ENCODE assay signal across 1 cellular context in the genomic region with DNA sequence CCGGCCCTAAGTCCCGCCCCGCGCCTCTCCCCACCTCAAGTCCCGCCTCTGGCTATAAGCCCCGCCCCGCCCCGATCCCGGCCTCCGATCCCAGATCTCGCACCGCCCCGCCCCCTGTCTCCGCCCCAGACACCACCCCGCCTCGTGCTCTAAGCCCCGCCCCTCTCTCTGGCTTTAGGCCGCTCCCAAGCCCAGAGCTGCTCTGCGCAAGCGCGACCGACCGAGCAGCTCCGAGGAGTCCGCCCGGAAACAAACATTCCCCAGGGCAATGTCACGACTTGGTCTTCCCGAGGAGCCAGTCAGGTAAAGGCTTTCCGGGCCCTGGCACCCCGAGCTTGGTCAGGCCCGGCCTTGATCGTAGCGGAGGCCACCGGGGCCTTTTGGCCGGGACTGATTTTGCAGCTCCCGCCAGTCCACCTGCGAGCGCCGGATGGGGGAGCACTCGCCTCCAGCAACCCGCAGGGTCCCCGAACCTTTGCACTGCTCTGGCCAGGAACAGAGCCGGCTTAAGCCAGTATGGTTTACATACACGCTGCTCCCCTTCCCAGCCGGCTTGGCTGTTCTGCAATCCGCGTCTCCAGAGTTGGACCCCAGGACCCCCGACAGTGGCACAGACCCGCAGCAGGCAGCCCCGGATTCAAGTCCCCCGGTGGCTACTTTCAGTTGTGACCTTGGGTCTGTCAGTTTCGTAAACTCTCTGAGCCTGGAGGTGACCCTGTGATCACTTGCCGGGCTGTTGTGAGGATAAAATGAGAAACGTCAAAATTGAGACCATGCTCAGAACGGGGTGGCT.
TF ChIP-seq lines count a peak whose summit lies in the region.

TSS of gene NUDT7 (plus strand) at position 200 of the 793 bp plus-strand sequence. CDS start at position 269, 69 bp downstream.

TF ChIP-seq in GM23338, 12 proteins besides CTCF, POLR2A, EP300 and RAD21:
- TF ChIP-seq, protein P1, sequence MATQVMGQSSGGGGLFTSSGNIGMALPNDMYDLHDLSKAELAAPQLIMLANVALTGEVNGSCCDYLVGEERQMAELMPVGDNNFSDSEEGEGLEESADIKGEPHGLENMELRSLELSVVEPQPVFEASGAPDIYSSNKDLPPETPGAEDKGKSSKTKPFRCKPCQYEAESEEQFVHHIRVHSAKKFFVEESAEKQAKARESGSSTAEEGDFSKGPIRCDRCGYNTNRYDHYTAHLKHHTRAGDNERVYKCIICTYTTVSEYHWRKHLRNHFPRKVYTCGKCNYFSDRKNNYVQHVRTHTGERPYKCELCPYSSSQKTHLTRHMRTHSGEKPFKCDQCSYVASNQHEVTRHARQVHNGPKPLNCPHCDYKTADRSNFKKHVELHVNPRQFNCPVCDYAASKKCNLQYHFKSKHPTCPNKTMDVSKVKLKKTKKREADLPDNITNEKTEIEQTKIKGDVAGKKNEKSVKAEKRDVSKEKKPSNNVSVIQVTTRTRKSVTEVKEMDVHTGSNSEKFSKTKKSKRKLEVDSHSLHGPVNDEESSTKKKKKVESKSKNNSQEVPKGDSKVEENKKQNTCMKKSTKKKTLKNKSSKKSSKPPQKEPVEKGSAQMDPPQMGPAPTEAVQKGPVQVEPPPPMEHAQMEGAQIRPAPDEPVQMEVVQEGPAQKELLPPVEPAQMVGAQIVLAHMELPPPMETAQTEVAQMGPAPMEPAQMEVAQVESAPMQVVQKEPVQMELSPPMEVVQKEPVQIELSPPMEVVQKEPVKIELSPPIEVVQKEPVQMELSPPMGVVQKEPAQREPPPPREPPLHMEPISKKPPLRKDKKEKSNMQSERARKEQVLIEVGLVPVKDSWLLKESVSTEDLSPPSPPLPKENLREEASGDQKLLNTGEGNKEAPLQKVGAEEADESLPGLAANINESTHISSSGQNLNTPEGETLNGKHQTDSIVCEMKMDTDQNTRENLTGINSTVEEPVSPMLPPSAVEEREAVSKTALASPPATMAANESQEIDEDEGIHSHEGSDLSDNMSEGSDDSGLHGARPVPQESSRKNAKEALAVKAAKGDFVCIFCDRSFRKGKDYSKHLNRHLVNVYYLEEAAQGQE (IDR thresholded peaks at IDR 0.05; ENCODE audit: unreplicated experiment), result no peak
- no peak for TF ChIP-seq EZH2phosphoT487 (IDR thresholded peaks at IDR 0.05; ENCODE audit: unreplicated experiment)
- no peak for TF ChIP-seq ZNF331 (CRISPR knock-in tag; IDR thresholded peaks at IDR 0.05; ENCODE audit: low read depth)
- TF ChIP-seq POLR2AphosphoS5 (IDR thresholded peaks at IDR 0.05; ENCODE audit: low read depth), result peak; percentile 79
- TF ChIP-seq JUNB (IDR thresholded peaks at IDR 0.05; ENCODE audit: unreplicated experiment), result no peak
- TF ChIP-seq CREB1 (CRISPR knock-in tag; IDR thresholded peaks at IDR 0.05; ENCODE audit: low read depth), result peak; percentile 19; the same call in 1 of the 2 replicates
- no peak for TF ChIP-seq ZNF114 (CRISPR knock-in tag; IDR thresholded peaks at IDR 0.05)
- TF ChIP-seq ETS1 (IDR thresholded peaks at IDR 0.05), result no peak
- TF ChIP-seq STAT1 (IDR thresholded peaks at IDR 0.05; ENCODE audit: unreplicated experiment), result no peak
TF ChIP-seq in GM23338: peak in this region for 2.
